Comparison of ENCODE assay signal across 1 cellular context in genomic region chr15:62790531-62790930, GRCh38.
TF ChIP-seq lines count a peak whose summit lies in the region.

No MANE protein-coding gene starts in this region.

TF ChIP-seq in H1, 55 proteins besides CTCF, POLR2A, EP300 and RAD21:
- TF ChIP-seq CEBPB (IDR thresholded peaks at IDR 0.05; ENCODE audit: low read depth, low read length) (no peak), EGR1 (IDR thresholded peaks at IDR 0.05; ENCODE audit: borderline replicate concordance, low read depth, low read length) (no peak), SUZ12 (IDR thresholded peaks at IDR 0.05; ENCODE audit: low read length) (no peak), BCL11A (IDR thresholded peaks at IDR 0.05; ENCODE audit: low read depth in 2 of 2, low read length in 2 of 2) (no peak), CBX5 (IDR thresholded peaks at IDR 0.05; ENCODE audit: low read depth, low read length) (no peak), MAFK (IDR thresholded peaks at IDR 0.05; ENCODE audit: low read depth, low read length) (no peak), USF2 (IDR thresholded peaks at IDR 0.05; ENCODE audit: low read length) (no peak), SIX5 (IDR thresholded peaks at IDR 0.05; ENCODE audit: low read depth, low read length) (no peak), FOSL1 (IDR thresholded peaks at IDR 0.05; ENCODE audit: insufficient read depth, low read depth, low read length) (no peak), NANOG (IDR thresholded peaks at IDR 0.05; ENCODE audit: insufficient read depth, low read depth, low read length, poor library complexity, severe bottlenecking) (no peak), CHD7 (IDR thresholded peaks at IDR 0.05; ENCODE audit: insufficient replicate concordance, low read length) (no peak), KDM4A (IDR thresholded peaks at IDR 0.05; ENCODE audit: low read depth, low read length, severe bottlenecking) (no peak), E2F6 (IDR thresholded peaks at IDR 0.05) (no peak), ZNF274 (IDR thresholded peaks at IDR 0.05; ENCODE audit: borderline replicate concordance, extremely low read depth, low read length) (no peak), YY1 (IDR thresholded peaks at IDR 0.05; ENCODE audit: low read depth, low read length) (no peak), PHF8 (conservative IDR thresholded peaks at IDR 0.05; ENCODE audit: low read depth, low read length) (no peak)
